In genomic region chr17:48555616-48556533, GRCh38 we compare ENCODE assay signal across 1 cellular context.
TF ChIP-seq lines count a peak whose summit lies in the region.

No MANE protein-coding gene starts in this region.

TF ChIP-seq in endothelial cell of umbilical vein, 7 proteins besides CTCF, POLR2A, EP300 and RAD21 (continued from another document):
- TF ChIP-seq MYC (IDR thresholded peaks at IDR 0.05; ENCODE audit: low read depth, low read length), result no peak
- TF ChIP-seq POLR2AphosphoS5 (IDR thresholded peaks at IDR 0.05; ENCODE audit: insufficient read depth, low read depth, low read length), result no peak
- no peak for TF ChIP-seq MAX (IDR thresholded peaks at IDR 0.05; ENCODE audit: insufficient read depth, insufficient read length)
- no peak for TF ChIP-seq GATA2 (IDR thresholded peaks at IDR 0.05; ENCODE audit: insufficient read depth, insufficient read length, low read depth, low read length)
TF ChIP-seq in endothelial cell of umbilical vein: peak in this region for 0.
